In the genomic region with DNA sequence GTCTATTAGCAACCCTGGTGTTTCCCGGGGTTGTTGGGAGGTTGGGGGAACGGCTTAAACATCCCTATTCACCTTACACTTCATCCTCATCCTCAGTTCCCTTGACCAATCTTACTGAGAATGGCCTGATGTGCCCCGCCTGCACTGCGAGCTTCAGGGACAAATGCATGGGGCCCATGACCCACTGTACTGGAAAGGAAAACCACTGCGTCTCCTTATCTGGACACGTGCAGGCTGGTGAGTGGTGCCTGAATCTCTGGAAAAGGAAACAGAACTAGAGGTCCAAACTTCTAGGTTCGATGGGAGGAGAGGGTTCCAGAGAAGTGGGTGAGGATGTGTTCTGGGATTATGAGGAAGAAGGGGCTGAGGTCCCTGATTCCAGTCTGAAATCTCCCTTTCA, we compare ENCODE assay signal across 14 cellular contexts. TPM values are rescaled to one million over a fixed set of nuclear protein-coding genes. Genes with fewer than 3 reads are reported as not detected.
DNase-seq lines count a peak whose midpoint lies in the region; ATAC-seq and TF ChIP-seq lines count a peak whose summit lies in the region.
"Had no signal": no experiment of that assay in that cellular context is flagged by ENCODE, and none has a peak within 500 bp of the region (broad histone marks: within the 10 kb centered on the region; RNA-seq: fewer than 3 reads in every experiment).

No MANE protein-coding gene starts in this region.

- H3K4me1 ChIP-seq in cardiac muscle cell (ENCODE audit: low read depth) (peaks cover 7% of the 10 kb centered on the region), mucosa of stomach (ENCODE audit: control insufficient read depth, insufficient read depth, low read length) (peaks cover 8% of the 10 kb centered on the region)

- peak overlapping the region; percentile 28 for H3K27ac ChIP-seq in cardiac muscle cell
- H3K27ac ChIP-seq: pancreas had no signal

- peaks cover 40% of the 10 kb centered on the region for H3K4me1 Mint-ChIP-seq in activated naive CD8-positive, alpha-beta T cell treated with anti-CD3 and anti-CD28 coated beads, Interleukin-2, amount 50 U/mL, for 24 hours
- peaks cover 36% of the 10 kb centered on the region for H3K4me1 Mint-ChIP-seq in type B pancreatic cell (ENCODE audit: unreplicated experiment)

- H3K4me3 Mint-ChIP-seq in activated naive CD8-positive, alpha-beta T cell treated with anti-CD3 and anti-CD28 coated beads, Interleukin-2, amount 50 U/mL, for 24 hours, result peak overlapping the region; percentile 82
- peak overlapping the region; percentile 88 for H3K4me3 Mint-ChIP-seq in type B pancreatic cell

- no peak for TF ChIP-seq CTCF in cardiac muscle cell (IDR thresholded peaks at IDR 0.05; ENCODE audit: low read depth, low read length)
- no peak for TF ChIP-seq CTCF in type B pancreatic cell (conservative IDR thresholded peaks at IDR 0.05)

- no peak for DNase-seq in cardiac muscle cell (ENCODE audit: low read depth in 1 of 2, low spot score in 1 of 2)
- DNase-seq in left ventricle myocardium superior, result no peak
- no peak for DNase-seq in activated naive CD8-positive, alpha-beta T cell treated with anti-CD3 and anti-CD28 coated beads, Interleukin-2, amount 50 U/mL, for 24 hours
- DNase-seq in type B pancreatic cell (ENCODE audit: extremely low spot score, unreplicated experiment), result no peak
- DNase-seq in stimulated activated CD4-positive, alpha-beta T cell treated with anti-CD3 and anti-CD28 coated beads, Interleukin-2, amount 100 ng/mL, for 24 hours, result no peak
- DNase-seq in stimulated activated CD4-positive, alpha-beta T cell treated with anti-CD3 and anti-CD28 coated beads, Interleukin-4, amount 100 ng/mL, for 4 hours, result no peak
- no peak for DNase-seq in 8988T
- DNase-seq: AML-193, NCI-H2227 treated with DMSO at 0.1 percent for 48 hours, pancreas had no signal

- peaks cover 7% of the 10 kb centered on the region for H3K36me3 Mint-ChIP-seq in activated naive CD8-positive, alpha-beta T cell treated with anti-CD3 and anti-CD28 coated beads, Interleukin-2, amount 50 U/mL, for 24 hours (ENCODE audit: low read depth)
- H3K36me3 Mint-ChIP-seq in type B pancreatic cell, result peaks cover 14% of the 10 kb centered on the region

- peak overlapping the region; percentile 25 for H3K9ac ChIP-seq in mucosa of stomach (ENCODE audit: low read length)

- H3K9me3 Mint-ChIP-seq in activated naive CD8-positive, alpha-beta T cell treated with anti-CD3 and anti-CD28 coated beads, Interleukin-2, amount 50 U/mL, for 24 hours, result no peaks in the 10 kb centered on the region
- no peaks in the 10 kb centered on the region for H3K9me3 Mint-ChIP-seq in type B pancreatic cell

- peak overlapping the region; percentile 78 for H3K27ac Mint-ChIP-seq in activated naive CD8-positive, alpha-beta T cell treated with anti-CD3 and anti-CD28 coated beads, Interleukin-2, amount 50 U/mL, for 24 hours
- peak overlapping the region; percentile 36 for H3K27ac Mint-ChIP-seq in type B pancreatic cell

- H3K27me3 Mint-ChIP-seq in activated naive CD8-positive, alpha-beta T cell treated with anti-CD3 and anti-CD28 coated beads, Interleukin-2, amount 50 U/mL, for 24 hours, result peaks cover 2% of the 10 kb centered on the region
- H3K27me3 Mint-ChIP-seq in type B pancreatic cell, result no peaks in the 10 kb centered on the region

- no peak overlapping the region for H3K4me3 ChIP-seq in cardiac muscle cell
- H3K4me3 ChIP-seq in mucosa of stomach (ENCODE audit: low read length), result no peak overlapping the region

- no peaks in the 10 kb centered on the region for H3K36me3 ChIP-seq in cardiac muscle cell
- H3K36me3 ChIP-seq in mucosa of stomach (ENCODE audit: control insufficient read depth, insufficient read depth, low read length), result no peaks in the 10 kb centered on the region
- H3K36me3 ChIP-seq: pancreas had no signal

- ATAC-seq in left ventricle myocardium superior, result no peak
- no peak for ATAC-seq in activated naive CD8-positive, alpha-beta T cell treated with anti-CD3 and anti-CD28 coated beads, Interleukin-2, amount 50 U/mL, for 24 hours
- ATAC-seq: esophagus mucosa, HCT116, SK-N-SH treated with all-trans-retinoic acid at 6 μM for 48 hours had no signal

- H3K27me3 ChIP-seq in cardiac muscle cell, result no peaks in the 10 kb centered on the region
- no peaks in the 10 kb centered on the region for H3K27me3 ChIP-seq in mucosa of stomach (ENCODE audit: control insufficient read depth, insufficient read depth, low read length)
- H3K27me3 ChIP-seq: pancreas had no signal

- intact Hi-C loops in left ventricle myocardium superior (cut with micrococcal nuclease), result no loop called here

- no peaks in the 10 kb centered on the region for H3K9me3 ChIP-seq in cardiac muscle cell (ENCODE audit: low read depth)
- H3K9me3 ChIP-seq in mucosa of stomach (ENCODE audit: control insufficient read depth, low read length), result no peaks in the 10 kb centered on the region
- H3K9me3 ChIP-seq: pancreas had no signal

RNA-seq across cellular contexts. Expression of a gene that starts 5.9 kb away (rescaled TPM):
- total RNA-seq in cardiac muscle cell, result 9.2 and 12.1 TPM in 2 replicates
- 8.7 and 12.8 TPM in 2 replicates for polyA plus RNA-seq in cardiac muscle cell
- 1.4 TPM for total RNA-seq in left ventricle myocardium superior
- 5.6 and 6.0 TPM in 2 replicates for total RNA-seq in type B pancreatic cell (ENCODE audit: low replicate concordance)

RNA-seq across cellular contexts. Expression of a gene that starts 6.1 kb away (rescaled TPM):
- total RNA-seq in cardiac muscle cell (82.5 and 85.3 TPM in 2 replicates), left ventricle myocardium superior (15.7 TPM), type B pancreatic cell (ENCODE audit: low replicate concordance) (33.0 and 63.7 TPM in 2 replicates)
- polyA plus RNA-seq in cardiac muscle cell, result 52.0 and 52.7 TPM in 2 replicates

RNA-seq across cellular contexts. Expression of a gene that starts 14.5 kb away (rescaled TPM):
- total RNA-seq in cardiac muscle cell (39.0 and 49.6 TPM in 2 replicates), left ventricle myocardium superior (19.6 TPM), type B pancreatic cell (ENCODE audit: low replicate concordance) (37.1 and 41.5 TPM in 2 replicates)
- 21.1 and 22.4 TPM in 2 replicates for polyA plus RNA-seq in cardiac muscle cell

RNA-seq across cellular contexts. Expression of a gene that starts 14.9 kb away (rescaled TPM):
- total RNA-seq in cardiac muscle cell (12.5 and 12.6 TPM in 2 replicates), left ventricle myocardium superior (12.2 TPM), type B pancreatic cell (ENCODE audit: low replicate concordance) (17.3 and 18.7 TPM in 2 replicates)
- 13.1 and 14.6 TPM in 2 replicates for polyA plus RNA-seq in cardiac muscle cell

RNA-seq across cellular contexts. Expression of a gene that starts 30.4 kb away (rescaled TPM):
- total RNA-seq in cardiac muscle cell (0.18 and 0.30 TPM in 2 replicates), left ventricle myocardium superior (0.20 TPM), type B pancreatic cell (ENCODE audit: low replicate concordance) (0.56 and 0.69 TPM in 2 replicates)
- 0.50 TPM in 1 of 2 replicates, not detected in the other for polyA plus RNA-seq in cardiac muscle cell
